ENCODE assay signal across 8 cellular contexts in the genomic region with DNA sequence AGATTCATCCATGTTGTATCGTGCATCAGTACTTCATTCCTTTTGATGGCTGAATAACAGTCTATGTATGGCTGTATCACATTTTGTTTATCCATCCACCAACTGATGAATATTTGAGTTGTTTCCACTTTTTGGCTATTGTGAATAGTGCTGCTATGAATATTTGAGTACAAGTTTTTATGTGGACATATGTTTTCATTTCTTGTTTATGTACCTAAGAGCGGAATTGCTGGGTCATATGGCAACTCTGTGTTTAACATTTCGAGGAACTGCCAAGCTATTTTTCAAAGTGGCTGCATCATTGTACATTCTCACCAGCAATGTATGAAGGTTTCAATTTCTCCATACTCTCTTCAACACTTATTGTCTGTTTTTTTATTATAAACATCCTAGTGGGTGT.
"Had no signal": no experiment of that assay in that cellular context is flagged by ENCODE, and none has a peak within 500 bp of the region (broad histone marks: within the 10 kb centered on the region; RNA-seq: fewer than 3 reads in every experiment).

No MANE protein-coding gene starts in this region.

- H3K4me3 ChIP-seq: K562 had no signal

- DNase-seq: IMR-90, KBM-7, KG1 had no signal

- H3K27ac ChIP-seq: HL-60, KMS-11 had no signal

- H3K9me3 Mint-ChIP-seq: IgD-negative memory B cell had no signal

- ATAC-seq: HepG2, K562 had no signal
